In the genomic region with DNA sequence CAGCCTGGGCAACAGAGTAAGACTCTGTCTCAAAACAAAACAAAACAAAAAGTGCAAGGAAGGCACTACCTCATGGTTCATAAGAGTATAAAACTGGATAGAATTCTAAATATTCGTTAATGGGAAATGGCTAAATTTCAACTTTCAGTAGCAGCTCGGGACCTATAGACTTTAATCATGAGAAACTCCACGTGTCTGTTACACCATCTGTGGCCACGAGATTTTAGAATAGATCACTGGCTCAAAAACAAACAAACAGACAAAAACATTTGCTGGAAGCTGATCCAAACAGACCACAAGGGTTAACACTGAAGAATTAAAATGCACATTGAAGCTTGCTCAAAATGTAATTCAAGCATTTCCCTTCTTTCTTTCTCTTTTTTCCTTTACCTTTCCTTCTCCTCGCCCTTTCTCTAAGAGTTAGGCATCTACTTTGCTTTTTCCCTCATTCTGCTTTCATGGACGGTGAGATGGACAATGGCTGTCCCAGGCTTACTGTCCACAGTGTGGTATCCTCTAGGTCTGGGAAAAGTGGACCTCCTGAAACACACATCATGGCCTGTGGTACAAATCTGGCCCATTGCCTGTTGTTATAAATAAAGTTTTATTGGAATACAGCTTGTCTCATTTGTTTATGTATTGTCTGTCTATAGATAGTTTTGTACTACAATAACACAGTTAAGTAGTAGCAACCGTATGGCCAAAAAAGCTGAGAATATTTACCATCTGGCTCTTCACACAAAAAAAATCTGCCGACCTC, we compare ENCODE assay signal across 1 cellular context.
TF ChIP-seq lines count a peak whose summit lies in the region.

No MANE protein-coding gene starts in this region.

TF ChIP-seq in HEK293, 187 proteins besides CTCF, POLR2A, EP300 and RAD21:
- peak; percentile 90 for TF ChIP-seq PRDM1 (tag by site-specific recombination; IDR thresholded peaks at IDR 0.05)
- TF ChIP-seq, protein P1, sequence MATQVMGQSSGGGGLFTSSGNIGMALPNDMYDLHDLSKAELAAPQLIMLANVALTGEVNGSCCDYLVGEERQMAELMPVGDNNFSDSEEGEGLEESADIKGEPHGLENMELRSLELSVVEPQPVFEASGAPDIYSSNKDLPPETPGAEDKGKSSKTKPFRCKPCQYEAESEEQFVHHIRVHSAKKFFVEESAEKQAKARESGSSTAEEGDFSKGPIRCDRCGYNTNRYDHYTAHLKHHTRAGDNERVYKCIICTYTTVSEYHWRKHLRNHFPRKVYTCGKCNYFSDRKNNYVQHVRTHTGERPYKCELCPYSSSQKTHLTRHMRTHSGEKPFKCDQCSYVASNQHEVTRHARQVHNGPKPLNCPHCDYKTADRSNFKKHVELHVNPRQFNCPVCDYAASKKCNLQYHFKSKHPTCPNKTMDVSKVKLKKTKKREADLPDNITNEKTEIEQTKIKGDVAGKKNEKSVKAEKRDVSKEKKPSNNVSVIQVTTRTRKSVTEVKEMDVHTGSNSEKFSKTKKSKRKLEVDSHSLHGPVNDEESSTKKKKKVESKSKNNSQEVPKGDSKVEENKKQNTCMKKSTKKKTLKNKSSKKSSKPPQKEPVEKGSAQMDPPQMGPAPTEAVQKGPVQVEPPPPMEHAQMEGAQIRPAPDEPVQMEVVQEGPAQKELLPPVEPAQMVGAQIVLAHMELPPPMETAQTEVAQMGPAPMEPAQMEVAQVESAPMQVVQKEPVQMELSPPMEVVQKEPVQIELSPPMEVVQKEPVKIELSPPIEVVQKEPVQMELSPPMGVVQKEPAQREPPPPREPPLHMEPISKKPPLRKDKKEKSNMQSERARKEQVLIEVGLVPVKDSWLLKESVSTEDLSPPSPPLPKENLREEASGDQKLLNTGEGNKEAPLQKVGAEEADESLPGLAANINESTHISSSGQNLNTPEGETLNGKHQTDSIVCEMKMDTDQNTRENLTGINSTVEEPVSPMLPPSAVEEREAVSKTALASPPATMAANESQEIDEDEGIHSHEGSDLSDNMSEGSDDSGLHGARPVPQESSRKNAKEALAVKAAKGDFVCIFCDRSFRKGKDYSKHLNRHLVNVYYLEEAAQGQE (tag by site-specific recombination; IDR thresholded peaks at IDR 0.05), result no peak
- TF ChIP-seq ZNF335 (tag by site-specific recombination; conservative IDR thresholded peaks at IDR 0.05), result 0 out of 2 replicates have a peak, but pooled peaks have one; percentile 13
- TF ChIP-seq ZNF366 (tag by site-specific recombination; conservative IDR thresholded peaks at IDR 0.05), result peak; percentile 40
